Comparison of ENCODE assay signal across 25 cellular contexts in genomic region chrY:3042905-3043304, GRCh38.
"Had no signal": no experiment of that assay in that cellular context is flagged by ENCODE, and none has a peak within 500 bp of the region (broad histone marks: within the 10 kb centered on the region; RNA-seq: fewer than 3 reads in every experiment).

No MANE protein-coding gene starts in this region.

- DNase-seq: islet precursor cell; left cardiac atrium; left lung; lower lobe of right lung; mammary epithelial cell; mesenchymal stem cell; naive thymus-derived CD8-positive, alpha-beta T cell; occipital lobe; psoas muscle; stimulated activated CD4-positive, alpha-beta T cell treated with anti-CD3 and anti-CD28 coated beads, Interleukin-12 subunit alpha, Interleukin-12 subunit beta, amount 100 ng/mL, for 4 hours; stimulated activated CD4-positive, alpha-beta T cell treated with anti-CD3 and anti-CD28 coated beads, Interleukin-15, amount 100 ng/mL, for 24 hours; stimulated activated CD4-positive, alpha-beta T cell treated with anti-CD3 and anti-CD28 coated beads, Interleukin-2, amount 100 ng/mL, for 24 hours; stimulated activated CD4-positive, alpha-beta T cell treated with anti-CD3 and anti-CD28 coated beads, Interleukin-4, amount 100 ng/mL, for 1 hour; stimulated activated naive B cell treated with anti-CD40 and anti-IgM and Interleukin-4, amounts not matched to agents 10 μg/mL and 1 μg/mL and 100 μg/mL, for 72 hours; stimulated activated naive CD8-positive, alpha-beta T cell treated with anti-CD3 and anti-CD28 coated beads, Interleukin-15, Interleukin-2, amounts not matched to agents 100 U/mL and 50 U/mL, for 24 hours; stomach; testis; tibial artery; trophoblast cell; uterus had no signal

- H3K27me3 ChIP-seq: hepatocyte, left lung, neutrophil, right atrium auricular region, right lobe of liver, stomach, testis, tibial artery, uterus had no signal

- ATAC-seq: left cardiac atrium; left lung; lower lobe of right lung; naive thymus-derived CD8-positive, alpha-beta T cell; psoas muscle; stimulated activated naive B cell treated with anti-CD40 and anti-IgM and Interleukin-4, amounts not matched to agents 10 μg/mL and 1 μg/mL and 100 μg/mL, for 72 hours; stimulated activated naive CD8-positive, alpha-beta T cell treated with anti-CD3 and anti-CD28 coated beads, Interleukin-15, Interleukin-2, amounts not matched to agents 100 U/mL and 50 U/mL, for 24 hours had no signal

- H3K4me1 ChIP-seq: left lung, lower lobe of right lung, parathyroid adenoma, psoas muscle, right atrium auricular region, right lobe of liver, stomach, testis, tibial artery, uterus had no signal

- H3K9me3 ChIP-seq: left lung, lower lobe of right lung, neutrophil, psoas muscle, right atrium auricular region, right lobe of liver, stomach, testis, tibial artery, uterus had no signal

- H3K4me3 ChIP-seq: hepatocyte, left lung, lower lobe of right lung, psoas muscle, right atrium auricular region, right lobe of liver, stomach, testis, tibial artery, uterus had no signal

- H3K27ac ChIP-seq: hepatocyte, left lung, lower lobe of right lung, neutrophil, parathyroid adenoma, psoas muscle, right atrium auricular region, right lobe of liver, stomach, testis, tibial artery, uterus had no signal

- H3K36me3 ChIP-seq: left lung, lower lobe of right lung, neutrophil, right atrium auricular region, right lobe of liver, stomach, tibial artery, uterus had no signal
